Comparison of ENCODE assay signal across 23 cellular contexts in genomic region chr7:757741-758163, GRCh38.
"Had no signal": no experiment of that assay in that cellular context is flagged by ENCODE, and none has a peak within 500 bp of the region (broad histone marks: within the 10 kb centered on the region; RNA-seq: fewer than 3 reads in every experiment).

No MANE protein-coding gene starts in this region.

- H3K36me3 ChIP-seq: neural progenitor cell had no signal

- H3K4me3 ChIP-seq: colonic mucosa, heart left ventricle, left lung, neural progenitor cell, right lobe of liver, SK-N-MC, tibial artery, vagina had no signal

- ATAC-seq: activated CD8-positive, alpha-beta memory T cell treated with anti-CD3 and anti-CD28 coated beads, Interleukin-2, amount 10 ng/mL, durations not matched to agents 7 days and 5 days; activated T-helper 17 cell treated with anti-CD3 and anti-CD28 coated beads, Interleukin-2, amount 50 U/mL, for 72 hours; foreskin keratinocyte; left lung; naive thymus-derived CD4-positive, alpha-beta T cell; stimulated activated memory B cell treated with anti-CD40 and anti-IgM and Interleukin-4, amounts not matched to agents 10 μg/mL and 1 μg/mL and 100 μg/mL, for 72 hours; T-cell had no signal

- H3K27me3 ChIP-seq: colonic mucosa, foreskin keratinocyte, heart left ventricle, left lung, neural progenitor cell, right lobe of liver, tibial artery, vagina had no signal

- H3K27ac ChIP-seq: colonic mucosa, epithelial cell of prostate, foreskin keratinocyte, heart left ventricle, left lung, neural progenitor cell, right lobe of liver, SK-N-MC, tibial artery, vagina, VCaP had no signal

- H3K9me3 ChIP-seq: colonic mucosa, heart left ventricle, left lung, right lobe of liver, tibial artery, vagina had no signal

- H3K4me1 ChIP-seq: colonic mucosa, foreskin keratinocyte, heart left ventricle, left lung, neural progenitor cell, right lobe of liver, tibial artery, vagina had no signal

- DNase-seq: activated CD4-positive, alpha-beta T cell treated with anti-CD3 and anti-CD28 coated beads for 1 hour; activated CD4-positive, alpha-beta T cell treated with anti-CD3 and anti-CD28 coated beads, Interleukin-2, amount 50 U/mL, for 4 hours; activated CD8-positive, alpha-beta memory T cell treated with anti-CD3 and anti-CD28 coated beads, Interleukin-2, amount 10 ng/mL, durations not matched to agents 7 days and 5 days; activated naive CD4-positive, alpha-beta T cell treated with anti-CD3 and anti-CD28 coated beads for 36 hours; central memory CD4-positive, alpha-beta T cell; colonic mucosa; endodermal cell; foreskin keratinocyte; naive thymus-derived CD4-positive, alpha-beta T cell; stimulated activated CD4-positive, alpha-beta T cell treated with anti-CD3 and anti-CD28 coated beads, Interleukin-4, amount 100 ng/mL, for 4 hours; T-cell; T-helper 9 cell had no signal
